19 cellular contexts compared by ENCODE assay signal in genomic region chr3:153762411-153763235, GRCh38.
"Had no signal": no experiment of that assay in that cellular context is flagged by ENCODE, and none has a peak within 500 bp of the region (broad histone marks: within the 10 kb centered on the region; RNA-seq: fewer than 3 reads in every experiment).

No MANE protein-coding gene starts in this region.

- ATAC-seq: activated CD8-positive, alpha-beta T cell treated with anti-CD3 and anti-CD28 coated beads for 36 hours; body of pancreas; naive thymus-derived CD8-positive, alpha-beta T cell; right lobe of liver; stimulated activated memory B cell treated with anti-CD40 and anti-IgM and Interleukin-4, amounts not matched to agents 10 μg/mL and 1 μg/mL and 100 μg/mL, for 72 hours; T-cell had no signal

- H3K27ac ChIP-seq: body of pancreas, dorsolateral prefrontal cortex, epithelial cell of prostate, ovary, right lobe of liver, thyroid gland had no signal

- H3K4me2 ChIP-seq: smooth muscle cell had no signal

- H3K36me3 ChIP-seq: ovary, right lobe of liver, thyroid gland had no signal

- H3K4me3 ChIP-seq: body of pancreas, dorsolateral prefrontal cortex, ovary, right lobe of liver, smooth muscle cell, thyroid gland had no signal

- DNase-seq: activated CD4-positive, alpha-beta T cell treated with anti-CD3 and anti-CD28 coated beads for 48 hours; activated CD4-positive, CD25-positive, alpha-beta regulatory T cell; activated CD8-positive, alpha-beta T cell treated with anti-CD3 and anti-CD28 coated beads for 36 hours; activated naive CD4-positive, alpha-beta T cell treated with Interleukin-2 at 50 U/mL for 16 hours; activated naive CD8-positive, alpha-beta T cell treated with anti-CD3 and anti-CD28 coated beads, Interleukin-2, amount 10 ng/mL, durations not matched to agents 7 days and 5 days; activated T-cell treated with anti-CD3 and anti-CD28 coated beads, Interleukin-2, amount 50 U/mL, for 24 hours; body of pancreas; dorsolateral prefrontal cortex; endodermal cell; naive thymus-derived CD8-positive, alpha-beta T cell; ovary; right lobe of liver; stimulated activated CD4-positive, alpha-beta T cell treated with anti-CD3 and anti-CD28 coated beads, Interleukin-4, amount 100 ng/mL, for 24 hours; T-cell; T-helper 9 cell; thyroid gland had no signal

- H3K4me1 ChIP-seq: body of pancreas, right lobe of liver had no signal

- H3K27me3 ChIP-seq: body of pancreas, dorsolateral prefrontal cortex, ovary, right lobe of liver, thyroid gland had no signal

- H3K9me3 ChIP-seq: body of pancreas, ovary, right lobe of liver, thyroid gland had no signal
